ENCODE assay signal across 17 cellular contexts in the genomic region with DNA sequence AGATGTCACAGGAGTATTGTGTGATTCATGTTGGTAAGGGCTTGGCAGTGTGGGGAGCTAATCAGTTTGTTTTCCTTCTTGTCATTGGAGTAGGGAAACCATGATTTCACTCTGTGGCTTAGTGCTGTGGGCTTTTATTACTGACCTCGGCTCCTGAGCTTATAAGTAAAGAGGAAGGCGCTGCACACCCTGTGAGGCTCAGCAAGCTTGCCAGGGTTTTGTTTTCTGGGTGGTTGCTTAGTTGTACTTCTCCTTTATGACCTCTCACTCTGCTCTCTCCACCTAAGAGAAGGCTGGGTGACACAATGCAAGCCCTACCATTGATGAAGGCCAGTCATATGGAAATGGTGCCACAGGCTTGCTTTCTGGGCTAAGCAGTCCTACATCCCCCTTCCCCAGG. TPM values are rescaled to one million over a fixed set of nuclear protein-coding genes. Genes with fewer than 3 reads are reported as not detected.
DNase-seq lines count a peak whose midpoint lies in the region; ATAC-seq lines count a peak whose summit lies in the region.
"Had no signal": no experiment of that assay in that cellular context is flagged by ENCODE, and none has a peak within 500 bp of the region (broad histone marks: within the 10 kb centered on the region; RNA-seq: fewer than 3 reads in every experiment).

No MANE protein-coding gene starts in this region.

- H3K9me3 Mint-ChIP-seq in activated T-helper 17 cell treated with anti-CD3 and anti-CD28 coated beads, Interleukin-2, amount 50 U/mL, for 72 hours, result no peaks in the 10 kb centered on the region

- no peak overlapping the region for H3K4me3 Mint-ChIP-seq in activated T-helper 17 cell treated with anti-CD3 and anti-CD28 coated beads, Interleukin-2, amount 50 U/mL, for 72 hours
- H3K4me3 Mint-ChIP-seq: activated T-cell treated with anti-CD3 and anti-CD28 coated beads, Interleukin-2, amount 50 U/mL, for 72 hours; brain had no signal

- H3K4me1 Mint-ChIP-seq in activated T-helper 17 cell treated with anti-CD3 and anti-CD28 coated beads, Interleukin-2, amount 50 U/mL, for 72 hours, result no peaks in the 10 kb centered on the region

- no peak for ATAC-seq in HG03457 (IDR thresholded peaks at IDR 0.05; ENCODE audit: unreplicated experiment)
- no peak for ATAC-seq in activated T-helper 17 cell treated with anti-CD3 and anti-CD28 coated beads, Interleukin-2, amount 50 U/mL, for 72 hours (replicated peaks)
- no peak for ATAC-seq in GM18909 (IDR thresholded peaks at IDR 0.05; ENCODE audit: poor library complexity, unreplicated experiment)

- H3K36me3 Mint-ChIP-seq in activated T-helper 17 cell treated with anti-CD3 and anti-CD28 coated beads, Interleukin-2, amount 50 U/mL, for 72 hours (ENCODE audit: low read depth), result no peaks in the 10 kb centered on the region
- H3K36me3 Mint-ChIP-seq: brain had no signal

- DNase-seq in Daoy (ENCODE audit: low read depth) (peak; percentile 78), M059J (ENCODE audit: low read depth) (peak; percentile 74), UCSD-AML1 (lab: John Stamatoyannopoulos, UW; ENCODE audit: unreplicated experiment) (peak; percentile 41), midbrain (lab: John Stamatoyannopoulos, UW) (peak; percentile 8)
- DNase-seq in effector CD8-positive, alpha-beta T cell (lab: John Stamatoyannopoulos, UW), result no peak
- DNase-seq: activated T-cell treated with anti-CD3 and anti-CD28 coated beads, Interleukin-2, amount 50 U/mL, for 72 hours; heart right ventricle; mammary epithelial cell; NCI-H524; stimulated activated CD4-positive, alpha-beta T cell treated with anti-CD3 and anti-CD28 coated beads, Interleukin-4, amount 100 ng/mL, for 1 hour had no signal

- H3K27ac Mint-ChIP-seq in activated T-helper 17 cell treated with anti-CD3 and anti-CD28 coated beads, Interleukin-2, amount 50 U/mL, for 72 hours, result no peak overlapping the region
- H3K27ac Mint-ChIP-seq: activated T-cell treated with anti-CD3 and anti-CD28 coated beads, Interleukin-2, amount 50 U/mL, for 72 hours; progenitor cell of endocrine pancreas had no signal

- peaks cover 23% of the 10 kb centered on the region for H3K27me3 Mint-ChIP-seq in activated T-helper 17 cell treated with anti-CD3 and anti-CD28 coated beads, Interleukin-2, amount 50 U/mL, for 72 hours
- H3K27me3 Mint-ChIP-seq: progenitor cell of endocrine pancreas had no signal

RNA-seq across cellular contexts. Expression of a gene that starts 22.5 kb away (rescaled TPM):
- 0.29 and 1.6 TPM in 2 replicates for total RNA-seq in Daoy (2014; rRNA removed; shearing (Covaris generic))
- total RNA-seq in M059J (2014; rRNA removed; shearing (Covaris generic)), result 0.07 and 0.39 TPM in 2 replicates
- not detected for total RNA-seq in activated T-helper 17 cell treated with anti-CD3 and anti-CD28 coated beads, Interleukin-2, amount 50 U/mL, for 72 hours
- total RNA-seq: mammary epithelial cell, MCF 10A, SJSA1 had no signal
